ENCODE assay signal across 9 cellular contexts in genomic region chr2:144430722-144431163, GRCh38.
DNase-seq lines count a peak whose midpoint lies in the region; ATAC-seq and TF ChIP-seq lines count a peak whose summit lies in the region.
"Had no signal": no experiment of that assay in that cellular context is flagged by ENCODE, and none has a peak within 500 bp of the region (broad histone marks: within the 10 kb centered on the region; RNA-seq: fewer than 3 reads in every experiment).

No MANE protein-coding gene starts in this region.

- H3K27ac ChIP-seq in KMS-11, result peak overlapping the region; percentile 99

- H3K27me3 ChIP-seq in KMS-11 (ENCODE audit: insufficient read depth, low read depth), result no peaks in the 10 kb centered on the region

- peaks cover 9% of the 10 kb centered on the region; the same call in 1 of the 2 replicates for H3K79me2 ChIP-seq in KMS-11 (ENCODE audit: insufficient read depth, low read depth)

- H3K4me3 ChIP-seq in GM12865 (ENCODE audit: low read depth, low read length), result no peak overlapping the region
- H3K4me3 ChIP-seq in KMS-11 (IDR thresholded peaks at IDR 0.05; ENCODE audit: insufficient read depth, low read depth, low read length), result peak overlapping the region; percentile 41
- H3K4me3 ChIP-seq in fibroblast of villous mesenchyme (ENCODE audit: low read depth, low read length), result peak overlapping the region; percentile 3

- H3K36me3 Mint-ChIP-seq in stimulated activated memory B cell treated with anti-CD40 and anti-IgM and Interleukin-4, amounts not matched to agents 10 μg/mL and 1 μg/mL and 100 μg/mL, for 72 hours, result peaks cover 19% of the 10 kb centered on the region

- peak overlapping the region; percentile 31; the same call in 1 of the 2 replicates for H2AFZ ChIP-seq in KMS-11 (ENCODE audit: low read depth)

- peak overlapping the region; percentile 91 for H3K4me2 ChIP-seq in KMS-11

- H3K4me1 Mint-ChIP-seq in stimulated activated memory B cell treated with anti-CD40 and anti-IgM and Interleukin-4, amounts not matched to agents 10 μg/mL and 1 μg/mL and 100 μg/mL, for 72 hours, result peaks cover 27% of the 10 kb centered on the region

- DNase-seq in GM12865 (ENCODE audit: low read depth), result peak; percentile 77
- DNase-seq in fibroblast of villous mesenchyme (ENCODE audit: low read depth), result peak; percentile 99
- no peak for DNase-seq in stimulated activated CD4-positive, alpha-beta T cell treated with anti-CD3 and anti-CD28 coated beads, Interleukin-15, amount 100 ng/mL, for 24 hours
- no peak for DNase-seq in AG08396 (ENCODE audit: low spot score)
- DNase-seq in activated T-cell treated with anti-CD3 and anti-CD28 coated beads for 4 hours, result no peak
- DNase-seq: activated naive CD8-positive, alpha-beta T cell treated with anti-CD3 and anti-CD28 coated beads, Interleukin-2, amount 10 ng/mL, durations not matched to agents 7 days and 5 days had no signal

- peak overlapping the region; percentile 92 for H3K9ac ChIP-seq in KMS-11

- no peaks in the 10 kb centered on the region for H3K27me3 Mint-ChIP-seq in stimulated activated memory B cell treated with anti-CD40 and anti-IgM and Interleukin-4, amounts not matched to agents 10 μg/mL and 1 μg/mL and 100 μg/mL, for 72 hours
- H3K27me3 Mint-ChIP-seq: activated naive CD8-positive, alpha-beta T cell treated with anti-CD3 and anti-CD28 coated beads, Interleukin-2, amount 10 ng/mL, durations not matched to agents 7 days and 5 days had no signal

- H4K20me1 ChIP-seq in KMS-11 (ENCODE audit: insufficient read depth), result no peaks in the 10 kb centered on the region

- no peak overlapping the region for H3K4me3 Mint-ChIP-seq in stimulated activated memory B cell treated with anti-CD40 and anti-IgM and Interleukin-4, amounts not matched to agents 10 μg/mL and 1 μg/mL and 100 μg/mL, for 72 hours
- H3K4me3 Mint-ChIP-seq: activated naive CD8-positive, alpha-beta T cell treated with anti-CD3 and anti-CD28 coated beads, Interleukin-2, amount 10 ng/mL, durations not matched to agents 7 days and 5 days had no signal

- peaks cover 70% of the 10 kb centered on the region for H3K4me1 ChIP-seq in KMS-11 (ENCODE audit: low read depth, poor library complexity, severe bottlenecking)

- TF ChIP-seq CTCF in GM12865 (IDR thresholded peaks at IDR 0.05; ENCODE audit: insufficient read depth, low read depth, low read length, missing control alignments) (no peak), KMS-11 (conservative IDR thresholded peaks at IDR 0.05; ENCODE audit: low read depth, low read length) (no peak), fibroblast of villous mesenchyme (IDR thresholded peaks at IDR 0.05; ENCODE audit: insufficient read depth, low read depth, low read length) (no peak)

- H3K9me3 Mint-ChIP-seq in stimulated activated memory B cell treated with anti-CD40 and anti-IgM and Interleukin-4, amounts not matched to agents 10 μg/mL and 1 μg/mL and 100 μg/mL, for 72 hours, result no peaks in the 10 kb centered on the region
- H3K9me3 Mint-ChIP-seq: activated naive CD8-positive, alpha-beta T cell treated with anti-CD3 and anti-CD28 coated beads, Interleukin-2, amount 10 ng/mL, durations not matched to agents 7 days and 5 days had no signal

- peak; percentile 93 for ATAC-seq in GM21576 (IDR thresholded peaks at IDR 0.05; ENCODE audit: unreplicated experiment)
- peak; percentile 83 for ATAC-seq in stimulated activated memory B cell treated with anti-CD40 and anti-IgM and Interleukin-4, amounts not matched to agents 10 μg/mL and 1 μg/mL and 100 μg/mL, for 72 hours

- no peaks in the 10 kb centered on the region for H3K36me3 ChIP-seq in KMS-11 (ENCODE audit: insufficient read depth)

- no peak overlapping the region for H3K27ac Mint-ChIP-seq in stimulated activated memory B cell treated with anti-CD40 and anti-IgM and Interleukin-4, amounts not matched to agents 10 μg/mL and 1 μg/mL and 100 μg/mL, for 72 hours
- H3K27ac Mint-ChIP-seq: activated naive CD8-positive, alpha-beta T cell treated with anti-CD3 and anti-CD28 coated beads, Interleukin-2, amount 10 ng/mL, durations not matched to agents 7 days and 5 days had no signal

Comparison
In these comparisons a context has a peak if more than half of its experiments do, and no peak if none do; other contexts are left out.
1. DNase-seq: peak in GM12865 (single experiment) and fibroblast of villous mesenchyme (single experiment); none in stimulated activated CD4-positive, alpha-beta T cell treated with anti-CD3 and anti-CD28 coated beads, Interleukin-15, amount 100 ng/mL, for 24 hours (single experiment), AG08396 (single experiment) and activated T-cell treated with anti-CD3 and anti-CD28 coated beads for 4 hours (single experiment).